8 cellular contexts compared by ENCODE assay signal in genomic region chr3:197960694-197961581, GRCh38. TPM values are rescaled to one million over a fixed set of nuclear protein-coding genes. Genes with fewer than 3 reads are reported as not detected.
DNase-seq lines count a peak whose midpoint lies in the region; ATAC-seq, FAIRE-seq and TF ChIP-seq lines count a peak whose summit lies in the region.

No MANE protein-coding gene starts in this region.

- intact Hi-C loops in mucosa of descending colon (cut with DNase I, micrococcal nuclease): no loop called here

- H3K27me3 ChIP-seq in BJ (ENCODE audit: control insufficient read depth, insufficient read depth, low read length) (no peaks in the 10 kb centered on the region), bronchial epithelial cell (ENCODE audit: control insufficient read depth, insufficient read depth, low read length) (no peaks in the 10 kb centered on the region)

- CTCF ChIA-PET in BJ (lab: Yijun Ruan, JAX): no interaction called here

- ATAC-seq in mucosa of descending colon (no peak), GM21360 (IDR thresholded peaks at IDR 0.05; ENCODE audit: unreplicated experiment) (no peak)

- TF ChIP-seq CTCF in BJ (IDR thresholded peaks at IDR 0.05; ENCODE audit: insufficient read depth, low read depth, low read length) (no peak), bronchial epithelial cell (IDR thresholded peaks at IDR 0.05; ENCODE audit: insufficient read depth, low read length, severe bottlenecking) (no peak), mucosa of descending colon (IDR thresholded peaks at IDR 0.05) (no peak)

- DNase-seq in BJ (ENCODE audit: low read depth): no peak
- no peak for DNase-seq in Jurkat, Clone E6-1 (ENCODE audit: low read depth, low spot score)
- peak; percentile 53 for DNase-seq in bronchial epithelial cell (ENCODE audit: low read depth)
- no peak for DNase-seq in mucosa of descending colon
- DNase-seq in pons (ENCODE audit: low spot score): no peak
- no peak for DNase-seq in NCI-H748 (lab: John Stamatoyannopoulos, UW; ENCODE audit: unreplicated experiment)
- no peak for DNase-seq in SKM-1 (lab: John Stamatoyannopoulos, UW; ENCODE audit: unreplicated experiment)

- H3K36me3 ChIP-seq in BJ (ENCODE audit: control insufficient read depth, insufficient read depth, low read length): peaks cover 2% of the 10 kb centered on the region
- H3K36me3 ChIP-seq in bronchial epithelial cell (ENCODE audit: control insufficient read depth, insufficient read depth, low read length): peaks cover under 1% of the 10 kb centered on the region
- no peaks in the 10 kb centered on the region for H3K36me3 ChIP-seq in mucosa of descending colon (ENCODE audit: low read depth)

- H3K9me3 ChIP-seq in mucosa of descending colon: no peaks in the 10 kb centered on the region

- no peak for FAIRE-seq in bronchial epithelial cell (lab: Jason Lieb, UNC)

- POLR2A ChIA-PET in BJ (lab: Charles Lee): no interaction called here

- H3K4me1 ChIP-seq in mucosa of descending colon (ENCODE audit: low read depth): peaks cover 5% of the 10 kb centered on the region

- peak overlapping the region; percentile 63 for H3K4me3 ChIP-seq in BJ (ENCODE audit: low read depth, low read length)
- peak overlapping the region; percentile 88 for H3K4me3 ChIP-seq in Jurkat, Clone E6-1 (ENCODE audit: low read length)
- H3K4me3 ChIP-seq in bronchial epithelial cell (ENCODE audit: low read depth, low read length): peak overlapping the region; percentile 70
- peak overlapping the region; percentile 39 for H3K4me3 ChIP-seq in mucosa of descending colon

RNA-seq across cellular contexts. Expression of gene LMLN, which starts 0.9 kb away (rescaled TPM):
- 4.5 and 5.2 TPM in 2 replicates for polyA plus RNA-seq in BJ (2011; rRNA removed)
- 5.9 and 6.6 TPM in 2 replicates for polyA minus RNA-seq in BJ (2011; rRNA and poly(A)+ RNA removed)
- 5.4 TPM for polyA plus RNA-seq in Jurkat, Clone E6-1 (2012; ENCODE audit: insufficient read depth, insufficient read length)
- total RNA-seq in bronchial epithelial cell (3.9 and 4.7 TPM in 2 replicates), mucosa of descending colon (1 to 10 TPM; 3.8 to 8.1 (median 5.7) TPM)

RNA-seq across cellular contexts. Expression of gene RPL35A, which starts 10.9 kb away (rescaled TPM):
- polyA plus RNA-seq in BJ (2011; rRNA removed): 507 and 1,233 TPM in 2 replicates
- polyA minus RNA-seq in BJ (2011; rRNA and poly(A)+ RNA removed): 69.8 and 81.7 TPM in 2 replicates
- 2,429 TPM for polyA plus RNA-seq in Jurkat, Clone E6-1 (2012; ENCODE audit: insufficient read depth, insufficient read length)
- total RNA-seq in bronchial epithelial cell (648 and 676 TPM in 2 replicates), mucosa of descending colon (100 to 1,000 TPM; 606 to 700 (median 621) TPM)
